In genomic region chr11:820655-821512, GRCh38 we compare ENCODE assay signal across 9 cellular contexts. TPM values are rescaled to one million over a fixed set of nuclear protein-coding genes. Genes with fewer than 3 reads are reported as not detected.
DNase-seq lines count a peak whose midpoint lies in the region; ATAC-seq, FAIRE-seq and TF ChIP-seq lines count a peak whose summit lies in the region.
"Had no signal": no experiment of that assay in that cellular context is flagged by ENCODE, and none has a peak within 500 bp of the region (broad histone marks: within the 10 kb centered on the region; RNA-seq: fewer than 3 reads in every experiment).

No MANE protein-coding gene starts in this region.

- no peak for FAIRE-seq in GM19239 (lab: Jason Lieb, UNC)
- FAIRE-seq: colon had no signal

- DNase-seq in T-helper 1 cell (no peak), Right ventricle myocardium superior (peak; percentile 89), prostate gland (ENCODE audit: low spot score) (no peak), NCI-H2107 treated with DMSO at 0.1 percent for 48 hours (lab: John Stamatoyannopoulos, UW; ENCODE audit: unreplicated experiment) (no peak), GDM1 (lab: John Stamatoyannopoulos, UW) (no peak), GM19239 (ENCODE audit: insufficient read length, low spot score) (no peak)
- DNase-seq in activated CD4-positive, alpha-beta memory T cell treated with anti-CD3 and anti-CD28 coated beads for 36 hours = no peak

- H3K9me3 ChIP-seq in prostate gland = no peaks in the 10 kb centered on the region

- H3K9me3 Mint-ChIP-seq in T-helper 1 cell treated with Interleukin-12 subunit alpha and Interleukin-12 subunit beta and Interleukin-4 antibody, amounts not matched to agents 30 μg/mL and 1 μg/mL, for 36 hours = no peaks in the 10 kb centered on the region
- H3K9me3 Mint-ChIP-seq in activated CD4-positive, alpha-beta memory T cell treated with anti-CD3 and anti-CD28 coated beads for 36 hours = no peaks in the 10 kb centered on the region

- no peaks in the 10 kb centered on the region for H3K27me3 ChIP-seq in prostate gland (replicated peaks; ENCODE audit: insufficient read depth)

- 60% methylated on average over 9 of the region's 11 CpGs for WGBS in prostate gland

- intact Hi-C loops in activated CD4-positive, alpha-beta memory T cell treated with anti-CD3 and anti-CD28 coated beads for 36 hours (cut with micrococcal nuclease) = loop anchor here (1.0 kb wide), 2 partner anchors 9 to 24 kb away; no protein-coding TSS in a partner anchor
- intact Hi-C loops in Right ventricle myocardium superior (cut with DNase I) (no loop called here), prostate gland (cut with DNase I) (no loop called here)

- peak; percentile 61 for ATAC-seq in Right ventricle myocardium superior (ENCODE audit: poor library complexity)

- H3K4me1 Mint-ChIP-seq in T-helper 1 cell treated with Interleukin-12 subunit alpha and Interleukin-12 subunit beta and Interleukin-4 antibody, amounts not matched to agents 30 μg/mL and 1 μg/mL, for 36 hours (ENCODE audit: low read depth) = peaks cover 7% of the 10 kb centered on the region
- peaks cover 14% of the 10 kb centered on the region for H3K4me1 Mint-ChIP-seq in activated CD4-positive, alpha-beta memory T cell treated with anti-CD3 and anti-CD28 coated beads for 36 hours (ENCODE audit: low read depth)

- H3K27ac Mint-ChIP-seq in T-helper 1 cell treated with Interleukin-12 subunit alpha and Interleukin-12 subunit beta and Interleukin-4 antibody, amounts not matched to agents 30 μg/mL and 1 μg/mL, for 36 hours = peak overlapping the region; percentile 20
- peak overlapping the region; percentile 38 for H3K27ac Mint-ChIP-seq in activated CD4-positive, alpha-beta memory T cell treated with anti-CD3 and anti-CD28 coated beads for 36 hours

- no peak for TF ChIP-seq POLR2A in prostate gland (IDR thresholded peaks at IDR 0.05)

- peaks cover 6% of the 10 kb centered on the region for H3K36me3 Mint-ChIP-seq in T-helper 1 cell treated with Interleukin-12 subunit alpha and Interleukin-12 subunit beta and Interleukin-4 antibody, amounts not matched to agents 30 μg/mL and 1 μg/mL, for 36 hours (ENCODE audit: low read depth)
- H3K36me3 Mint-ChIP-seq in activated CD4-positive, alpha-beta memory T cell treated with anti-CD3 and anti-CD28 coated beads for 36 hours = peaks cover 18% of the 10 kb centered on the region

- TF ChIP-seq CTCF in prostate gland (IDR thresholded peaks at IDR 0.05) = no peak

- peak overlapping the region; percentile 82 for H3K4me3 Mint-ChIP-seq in T-helper 1 cell treated with Interleukin-12 subunit alpha and Interleukin-12 subunit beta and Interleukin-4 antibody, amounts not matched to agents 30 μg/mL and 1 μg/mL, for 36 hours
- peak overlapping the region; percentile 79 for H3K4me3 Mint-ChIP-seq in activated CD4-positive, alpha-beta memory T cell treated with anti-CD3 and anti-CD28 coated beads for 36 hours

- CTCF ChIA-PET in activated CD4-positive, alpha-beta memory T cell treated with anti-CD3 and anti-CD28 coated beads for 36 hours (lab: Charles Lee) = no interaction called here

- H3K27me3 Mint-ChIP-seq in T-helper 1 cell treated with Interleukin-12 subunit alpha and Interleukin-12 subunit beta and Interleukin-4 antibody, amounts not matched to agents 30 μg/mL and 1 μg/mL, for 36 hours (ENCODE audit: low read depth) = no peaks in the 10 kb centered on the region
- H3K27me3 Mint-ChIP-seq in activated CD4-positive, alpha-beta memory T cell treated with anti-CD3 and anti-CD28 coated beads for 36 hours = no peaks in the 10 kb centered on the region

- H3K4me1 ChIP-seq in prostate gland (replicated peaks) = peaks cover 17% of the 10 kb centered on the region

- peak overlapping the region; percentile 91 for H3K27ac ChIP-seq in prostate gland

- peaks cover 8 to 16% of the 10 kb centered on the region in 2 donors for H3K36me3 ChIP-seq in prostate gland

- POLR2A ChIA-PET in activated CD4-positive, alpha-beta memory T cell treated with anti-CD3 and anti-CD28 coated beads for 36 hours (lab: Charles Lee) = interaction anchor here (1.0 to 2.6 kb wide), 3 partner anchors 9 to 12 kb away, joined by 3 to 14 read pairs (median 7); partner anchors contain the start of genes CD151 and RPLP2

- peak overlapping the region; percentile 80 to 98 for H3K4me3 ChIP-seq in prostate gland

RNA-seq across cellular contexts. Expression of gene PNPLA2, which starts 2.2 kb away (rescaled TPM):
- total RNA-seq in activated CD4-positive, alpha-beta memory T cell treated with anti-CD3 and anti-CD28 coated beads for 36 hours = 10 to 100 TPM; 33.2 to 35.0 TPM
- 346 TPM for total RNA-seq in Right ventricle myocardium superior
- 100 to 1,000 TPM in 1 of 2 donors, 10 to 100 TPM in 1; 61.8 to 115 TPM for total RNA-seq in prostate gland

RNA-seq across cellular contexts. Expression of gene CRACR2B, which starts 6.8 kb away (rescaled TPM):
- total RNA-seq in activated CD4-positive, alpha-beta memory T cell treated with anti-CD3 and anti-CD28 coated beads for 36 hours = 1 to 10 TPM; 1.8 to 2.3 TPM
- total RNA-seq in Right ventricle myocardium superior (18.9 TPM), prostate gland (10 to 100 TPM; 23.2 to 83.0 TPM)

RNA-seq across cellular contexts. Expression of gene RPLP2, which starts 11.1 kb away (rescaled TPM):
- 1,000 to 10,000 TPM; 2,941 to 2,963 TPM for total RNA-seq in activated CD4-positive, alpha-beta memory T cell treated with anti-CD3 and anti-CD28 coated beads for 36 hours
- total RNA-seq in Right ventricle myocardium superior (982 TPM), prostate gland (100 to 1,000 TPM; 431 to 906 TPM)

RNA-seq across cellular contexts. Expression of gene CD151, which starts 11.9 kb away (rescaled TPM):
- total RNA-seq in activated CD4-positive, alpha-beta memory T cell treated with anti-CD3 and anti-CD28 coated beads for 36 hours = 10 to 100 TPM; 40.2 to 40.9 TPM
- 405 TPM for total RNA-seq in Right ventricle myocardium superior
- 100 to 1,000 TPM; 313 to 362 TPM for total RNA-seq in prostate gland

RNA-seq across cellular contexts. Expression of gene PIDD1, which starts 15.9 kb away (rescaled TPM):
- 10 to 100 TPM; 28.3 to 32.1 TPM for total RNA-seq in activated CD4-positive, alpha-beta memory T cell treated with anti-CD3 and anti-CD28 coated beads for 36 hours
- total RNA-seq in Right ventricle myocardium superior (7.3 TPM), prostate gland (10 to 100 TPM; 15.3 to 60.5 TPM)
